ENCODE assay signal across 10 cellular contexts in genomic region chr19:47512948-47513319, GRCh38. TPM values are rescaled to one million over a fixed set of nuclear protein-coding genes. Genes with fewer than 3 reads are reported as not detected.
DNase-seq lines count a peak whose midpoint lies in the region; ATAC-seq and TF ChIP-seq lines count a peak whose summit lies in the region.
"Had no signal": no experiment of that assay in that cellular context is flagged by ENCODE, and none has a peak within 500 bp of the region (broad histone marks: within the 10 kb centered on the region; RNA-seq: fewer than 3 reads in every experiment).

No MANE protein-coding gene starts in this region.

- peaks cover 52% of the 10 kb centered on the region for H3K36me3 Mint-ChIP-seq in effector memory CD8-positive, alpha-beta T cell (ENCODE audit: insufficient read depth)

- no peaks in the 10 kb centered on the region for H3F3A ChIP-seq in OCI-LY1 (ENCODE audit: insufficient read depth, low read length)

- peaks cover 64 to 76% of the 10 kb centered on the region in 2 donors for H3K4me1 Mint-ChIP-seq in effector memory CD8-positive, alpha-beta T cell (ENCODE audit: low read depth in 2 of 2)

- H3K4me3 Mint-ChIP-seq in effector memory CD8-positive, alpha-beta T cell: peak overlapping the region; percentile 99

- H2AFZ ChIP-seq in OCI-LY1 (ENCODE audit: low read length) (no peak overlapping the region), osteoblast (ENCODE audit: low read length) (no peak overlapping the region)

- no peaks in the 10 kb centered on the region for H3K27me3 Mint-ChIP-seq in effector memory CD8-positive, alpha-beta T cell

- H3K4me2 ChIP-seq in OCI-LY1 (ENCODE audit: low read length) (peak overlapping the region; percentile 95), osteoblast (ENCODE audit: insufficient read depth, low read length) (peak overlapping the region; percentile 87)

- H3K9me2 ChIP-seq in OCI-LY1 (ENCODE audit: low read depth, low read length): no peaks in the 10 kb centered on the region

- TF ChIP-seq CTCF in OCI-LY1 (IDR thresholded peaks at IDR 0.05; ENCODE audit: low read length) (no peak), osteoblast (IDR thresholded peaks at IDR 0.05; ENCODE audit: extremely low read depth, low read depth, low read length) (no peak)

- peak; percentile 31 for DNase-seq in CD1c-positive myeloid dendritic cell (ENCODE audit: extremely low spot score)
- DNase-seq in effector memory CD8-positive, alpha-beta T cell: no peak
- DNase-seq in osteoblast (ENCODE audit: insufficient read length, low spot score, missing footprints): no peak
- DNase-seq in H7: no peak
- no peak for DNase-seq in NCI-H748 treated with DMSO at 0.1 percent for 48 hours (lab: John Stamatoyannopoulos, UW)
- DNase-seq: stimulated activated CD4-positive, alpha-beta T cell treated with anti-CD3 and anti-CD28 coated beads, Interleukin-15, amount 100 ng/mL, for 24 hours had no signal

- peaks cover 32% of the 10 kb centered on the region for H3K4me1 ChIP-seq in OCI-LY1 (ENCODE audit: insufficient read depth, low read length, severe bottlenecking)
- H3K4me1 ChIP-seq in osteoblast (ENCODE audit: insufficient read depth, low read length): peaks cover 52% of the 10 kb centered on the region

- peaks cover 7% of the 10 kb centered on the region; the same call in 1 of the 2 replicates for H3K36me3 ChIP-seq in OCI-LY1 (ENCODE audit: insufficient read depth, low read length)
- H3K36me3 ChIP-seq in osteoblast (ENCODE audit: insufficient read depth, low read length): no peaks in the 10 kb centered on the region
- H3K36me3 ChIP-seq in H7 (replicated peaks; ENCODE audit: control insufficient read depth, insufficient read depth, low read length): no peaks in the 10 kb centered on the region
- H3K36me3 ChIP-seq: cardiac muscle cell had no signal

- H3K9me3 Mint-ChIP-seq in effector memory CD8-positive, alpha-beta T cell: no peaks in the 10 kb centered on the region

- H3K27ac ChIP-seq in OCI-LY1 (ENCODE audit: low read depth, low read length, poor library complexity, severe bottlenecking) (no peak overlapping the region), osteoblast (ENCODE audit: low read depth, low read length) (peak overlapping the region; percentile 39)
- H3K27ac ChIP-seq: cardiac muscle cell had no signal

- H3K79me2 ChIP-seq in OCI-LY1 (ENCODE audit: insufficient read depth, low read length): peaks cover 30% of the 10 kb centered on the region
- peaks cover 69% of the 10 kb centered on the region for H3K79me2 ChIP-seq in osteoblast (ENCODE audit: insufficient read depth, low read length)

- H3K4me3 ChIP-seq in OCI-LY1 (ENCODE audit: low read depth, low read length, poor library complexity, severe bottlenecking) (peak overlapping the region; percentile 91), osteoblast (ENCODE audit: insufficient read depth, low read length) (peak overlapping the region; percentile 95), H7 (ENCODE audit: insufficient read depth, low read depth, low read length) (no peak overlapping the region)

- ATAC-seq in effector memory CD8-positive, alpha-beta T cell (replicated peaks): no peak
- no peak for ATAC-seq in GM18861 (IDR thresholded peaks at IDR 0.05; ENCODE audit: unreplicated experiment)
- ATAC-seq in HG03196 (IDR thresholded peaks at IDR 0.05; ENCODE audit: unreplicated experiment): no peak

- H3K27ac Mint-ChIP-seq in effector memory CD8-positive, alpha-beta T cell: peak overlapping the region; percentile 99 to 100

- no peaks in the 10 kb centered on the region for H3K9me3 ChIP-seq in OCI-LY1 (ENCODE audit: low read length)
- no peaks in the 10 kb centered on the region for H3K9me3 ChIP-seq in osteoblast (ENCODE audit: low read depth, low read length)

- peak overlapping the region; percentile 19; the same call in 1 of the 2 replicates for H3K9ac ChIP-seq in OCI-LY1 (ENCODE audit: low read length)

- H3K27me3 ChIP-seq in OCI-LY1 (ENCODE audit: insufficient read depth, low read length) (no peaks in the 10 kb centered on the region), osteoblast (ENCODE audit: insufficient read depth, low read length) (no peaks in the 10 kb centered on the region), H7 (ENCODE audit: control insufficient read depth, insufficient read depth, low read length) (no peaks in the 10 kb centered on the region)
- H3K27me3 ChIP-seq: cardiac muscle cell had no signal

- H4K20me1 ChIP-seq in OCI-LY1 (ENCODE audit: insufficient read depth, low read length) (no peaks in the 10 kb centered on the region), osteoblast (ENCODE audit: insufficient read depth, low read length) (peaks cover 50% of the 10 kb centered on the region)

RNA-seq across cellular contexts. Expression of gene NAPA, which starts 1.9 kb away (rescaled TPM):
- 95.9 and 96.4 TPM in 2 replicates for total RNA-seq in osteoblast
- total RNA-seq in H7 (2014; rRNA removed; shearing (Covaris generic)): 82.1 and 98.3 TPM in 2 replicates

RNA-seq across cellular contexts. Expression of gene KPTN, which starts 28.9 kb away (rescaled TPM):
- 2.1 and 4.0 TPM in 2 replicates for total RNA-seq in osteoblast
- 9.9 and 10.5 TPM in 2 replicates for total RNA-seq in H7 (2014; rRNA removed; shearing (Covaris generic))

RNA-seq across cellular contexts. Expression of gene SLC8A2, which starts 41.2 kb away (rescaled TPM):
- total RNA-seq in osteoblast: under 0.01 and 0.36 TPM in 2 replicates
- 6.7 and 10.3 TPM in 2 replicates for total RNA-seq in H7 (2014; rRNA removed; shearing (Covaris generic))
